10 cellular contexts compared by ENCODE assay signal in the genomic region with DNA sequence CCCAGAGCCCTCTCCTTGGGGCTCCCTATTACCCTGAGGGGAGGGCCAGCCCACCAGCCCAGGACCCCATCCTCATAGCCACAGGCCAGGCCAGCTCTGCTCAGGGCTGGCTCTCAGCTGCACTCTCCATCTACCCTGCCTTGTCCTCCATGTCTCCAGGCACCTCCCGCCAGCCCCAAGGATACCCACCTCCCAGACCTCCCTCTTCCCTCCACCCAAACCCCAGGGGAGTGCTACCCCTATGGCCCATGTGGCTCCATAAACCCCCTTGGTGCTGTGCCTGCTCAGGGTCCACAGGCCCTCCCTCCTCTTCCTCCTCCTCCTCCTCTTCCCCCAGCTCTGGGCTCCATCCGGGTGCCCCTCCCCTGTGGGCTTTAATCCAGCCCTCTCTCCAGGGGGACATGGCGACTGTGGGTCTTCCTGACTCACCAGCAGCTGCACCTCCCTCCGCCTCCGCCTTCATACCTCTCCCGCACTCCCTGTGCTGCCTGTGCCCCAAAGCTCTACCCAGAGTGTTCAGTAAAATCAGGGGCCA. TPM values are rescaled to one million over a fixed set of nuclear protein-coding genes. Genes with fewer than 3 reads are reported as not detected.
DNase-seq lines count a peak whose midpoint lies in the region; ATAC-seq and TF ChIP-seq lines count a peak whose summit lies in the region.
"Had no signal": no experiment of that assay in that cellular context is flagged by ENCODE, and none has a peak within 500 bp of the region (broad histone marks: within the 10 kb centered on the region; RNA-seq: fewer than 3 reads in every experiment).

No MANE protein-coding gene starts in this region.

- H3K27me3 ChIP-seq in ACC112 (ENCODE audit: insufficient read depth, low read length) = no peaks in the 10 kb centered on the region
- no peaks in the 10 kb centered on the region for H3K27me3 ChIP-seq in breast epithelium
- H3K27me3 ChIP-seq: hepatocyte had no signal

- intact Hi-C loops in breast epithelium (cut with DNase I; ENCODE audit: low total_unique reads) = no loop called here

- H3K27ac ChIP-seq in ACC112 (ENCODE audit: low read depth, low read length) = peak overlapping the region; percentile 71
- H3K27ac ChIP-seq in breast epithelium = peak overlapping the region in 1 of 2 donors; percentile 86
- H3K27ac ChIP-seq: hepatocyte had no signal

- no peaks in the 10 kb centered on the region for H3K79me2 ChIP-seq in ACC112 (ENCODE audit: control insufficient read depth, insufficient read depth, low read length, unreplicated experiment)

- H3K36me3 Mint-ChIP-seq in activated naive CD8-positive, alpha-beta T cell treated with anti-CD3 and anti-CD28 coated beads, Interleukin-2, amount 50 U/mL, for 24 hours (ENCODE audit: low read depth) = peaks cover 22% of the 10 kb centered on the region
- H3K36me3 Mint-ChIP-seq in mesothelial cell of epicardium = peaks cover 22% of the 10 kb centered on the region

- DNase-seq in HT1080 (ENCODE audit: low read depth) (peak; percentile 50), mesothelial cell of epicardium (ENCODE audit: low spot score in 2 of 2, unreplicated experiment in 2 of 2) (no peak), omental fat pad (ENCODE audit: low spot score) (no peak), breast epithelium (ENCODE audit: low spot score in 2 of 2) (no peak), NAMALWA (ENCODE audit: low spot score) (no peak)
- no peak for DNase-seq in activated naive CD8-positive, alpha-beta T cell treated with anti-CD3 and anti-CD28 coated beads, Interleukin-2, amount 50 U/mL, for 24 hours
- DNase-seq: activated effector memory CD4-positive, alpha-beta T cell treated with Interleukin-2 at 50 U/mL for 16 hours had no signal

- H3K4me3 ChIP-seq in ACC112 (ENCODE audit: low read depth, low read length) (peak overlapping the region; percentile 62), breast epithelium (peak overlapping the region in 1 of 3 donors; percentile 43)
- H3K4me3 ChIP-seq: hepatocyte had no signal

- TF ChIP-seq CTCF in mesothelial cell of epicardium (IDR thresholded peaks at IDR 0.05; ENCODE audit: unreplicated experiment) (no peak), omental fat pad (IDR thresholded peaks at IDR 0.05) (no peak), breast epithelium (IDR thresholded peaks at IDR 0.05) (no peak)

- H2AFZ ChIP-seq in ACC112 (ENCODE audit: low read length, unreplicated experiment) = no peak overlapping the region
- H2AFZ ChIP-seq: hepatocyte had no signal

- no peaks in the 10 kb centered on the region for H3K9me3 ChIP-seq in breast epithelium

- H3K4me1 ChIP-seq in ACC112 (ENCODE audit: control insufficient read depth, insufficient read depth, low read length, unreplicated experiment) (peaks cover 22% of the 10 kb centered on the region), breast epithelium (peaks cover 0 to 4% of the 10 kb centered on the region in 2 donors)

- H3K4me1 Mint-ChIP-seq in activated naive CD8-positive, alpha-beta T cell treated with anti-CD3 and anti-CD28 coated beads, Interleukin-2, amount 50 U/mL, for 24 hours = peaks cover 27% of the 10 kb centered on the region
- peaks cover 5% of the 10 kb centered on the region for H3K4me1 Mint-ChIP-seq in mesothelial cell of epicardium

- no peaks in the 10 kb centered on the region for H3K9me3 Mint-ChIP-seq in activated naive CD8-positive, alpha-beta T cell treated with anti-CD3 and anti-CD28 coated beads, Interleukin-2, amount 50 U/mL, for 24 hours
- H3K9me3 Mint-ChIP-seq in mesothelial cell of epicardium = no peaks in the 10 kb centered on the region

- TF ChIP-seq POLR2A in breast epithelium (IDR thresholded peaks at IDR 0.05) = no peak

- peak; percentile 33 for ATAC-seq in activated naive CD8-positive, alpha-beta T cell treated with anti-CD3 and anti-CD28 coated beads, Interleukin-2, amount 50 U/mL, for 24 hours
- ATAC-seq in HG03457 (IDR thresholded peaks at IDR 0.05; ENCODE audit: unreplicated experiment) (no peak), omental fat pad (ENCODE audit: low FRiP score) (no peak)

- peaks cover 4% of the 10 kb centered on the region for H3K27me3 Mint-ChIP-seq in activated naive CD8-positive, alpha-beta T cell treated with anti-CD3 and anti-CD28 coated beads, Interleukin-2, amount 50 U/mL, for 24 hours
- H3K27me3 Mint-ChIP-seq in mesothelial cell of epicardium (ENCODE audit: low read depth) = no peaks in the 10 kb centered on the region

- H3K27ac Mint-ChIP-seq in activated naive CD8-positive, alpha-beta T cell treated with anti-CD3 and anti-CD28 coated beads, Interleukin-2, amount 50 U/mL, for 24 hours = no peak overlapping the region
- H3K27ac Mint-ChIP-seq in mesothelial cell of epicardium = peak overlapping the region; percentile 39

- no peak overlapping the region for H3K4me3 Mint-ChIP-seq in activated naive CD8-positive, alpha-beta T cell treated with anti-CD3 and anti-CD28 coated beads, Interleukin-2, amount 50 U/mL, for 24 hours
- no peak overlapping the region for H3K4me3 Mint-ChIP-seq in mesothelial cell of epicardium

- peaks cover 17% of the 10 kb centered on the region; the same call in 1 of the 2 replicates for H3K36me3 ChIP-seq in ACC112 (ENCODE audit: insufficient read depth, low read length)
- no peaks in the 10 kb centered on the region for H3K36me3 ChIP-seq in breast epithelium

RNA-seq across cellular contexts. Expression of a gene that starts 9.1 kb away (rescaled TPM):
- 37.7 and 38.2 TPM in 2 replicates for total RNA-seq in HT1080 (2014; rRNA removed; shearing (Covaris generic))
- 30.7 and 33.5 TPM in 2 replicates for polyA plus RNA-seq in HT1080 (2015; cell fraction: cytosol; rRNA removed)
- polyA plus RNA-seq in HT1080 (2015; cell fraction: nucleus; rRNA removed) = 19.6 and 24.2 TPM in 2 replicates
- total RNA-seq in mesothelial cell of epicardium (17.2 to 18.4 TPM (median 17.7 TPM) in 3 replicates), omental fat pad (10 to 100 TPM in 1 of 4 donors, 1 to 10 TPM in 3; 5.4 to 12.7 (median 9.3) TPM), breast epithelium (10 to 100 TPM; 15.4 to 22.8 (median 17.3) TPM)

RNA-seq across cellular contexts. Expression of a gene that starts 9.8 kb away (rescaled TPM):
- 75.6 and 91.7 TPM in 2 replicates for total RNA-seq in HT1080 (2014; rRNA removed; shearing (Covaris generic))
- polyA plus RNA-seq in HT1080 (2015; cell fraction: cytosol; rRNA removed) = 41.2 and 49.4 TPM in 2 replicates
- 143 and 183 TPM in 2 replicates for polyA plus RNA-seq in HT1080 (2015; cell fraction: nucleus; rRNA removed)
- total RNA-seq in mesothelial cell of epicardium (138 to 150 TPM (median 139 TPM) in 3 replicates), omental fat pad (100 to 1,000 TPM in 1 of 4 donors, 10 to 100 TPM in 3; 63.8 to 129 (median 76.6) TPM), breast epithelium (10 to 100 TPM; 91.5 to 100.0 (median 99.2) TPM)

RNA-seq across cellular contexts. Expression of a gene that starts 28.4 kb away (rescaled TPM):
- 11.5 and 16.4 TPM in 2 replicates for total RNA-seq in HT1080 (2014; rRNA removed; shearing (Covaris generic))
- 8.3 and 11.8 TPM in 2 replicates for polyA plus RNA-seq in HT1080 (2015; cell fraction: cytosol; rRNA removed)
- 24.1 and 31.8 TPM in 2 replicates for polyA plus RNA-seq in HT1080 (2015; cell fraction: nucleus; rRNA removed)
- total RNA-seq in mesothelial cell of epicardium = 20.0 to 20.7 TPM (median 20.7 TPM) in 3 replicates
- total RNA-seq in omental fat pad = 1 to 10 TPM in 2 of 4 donors, under 1 TPM in 2; 0.44 to 2.4 (median 0.91) TPM
- 1 to 10 TPM in 2 of 3 donors, under 1 TPM in 1; 0.96 to 2.9 (median 2.6) TPM for total RNA-seq in breast epithelium

RNA-seq across cellular contexts. Expression of a gene that starts 28.7 kb away (rescaled TPM):
- 29.2 and 30.1 TPM in 2 replicates for total RNA-seq in HT1080 (2014; rRNA removed; shearing (Covaris generic))
- polyA plus RNA-seq in HT1080 (2015; cell fraction: cytosol; rRNA removed) = 7.5 and 12.0 TPM in 2 replicates
- 60.0 and 68.7 TPM in 2 replicates for polyA plus RNA-seq in HT1080 (2015; cell fraction: nucleus; rRNA removed)
- total RNA-seq in mesothelial cell of epicardium = 32.6 to 42.4 TPM (median 41.8 TPM) in 3 replicates
- 10 to 100 TPM; 23.0 to 51.7 (median 24.4) TPM for total RNA-seq in omental fat pad
- 10 to 100 TPM; 25.2 to 31.0 (median 28.5) TPM for total RNA-seq in breast epithelium
